11 cellular contexts compared by ENCODE assay signal in the genomic region with DNA sequence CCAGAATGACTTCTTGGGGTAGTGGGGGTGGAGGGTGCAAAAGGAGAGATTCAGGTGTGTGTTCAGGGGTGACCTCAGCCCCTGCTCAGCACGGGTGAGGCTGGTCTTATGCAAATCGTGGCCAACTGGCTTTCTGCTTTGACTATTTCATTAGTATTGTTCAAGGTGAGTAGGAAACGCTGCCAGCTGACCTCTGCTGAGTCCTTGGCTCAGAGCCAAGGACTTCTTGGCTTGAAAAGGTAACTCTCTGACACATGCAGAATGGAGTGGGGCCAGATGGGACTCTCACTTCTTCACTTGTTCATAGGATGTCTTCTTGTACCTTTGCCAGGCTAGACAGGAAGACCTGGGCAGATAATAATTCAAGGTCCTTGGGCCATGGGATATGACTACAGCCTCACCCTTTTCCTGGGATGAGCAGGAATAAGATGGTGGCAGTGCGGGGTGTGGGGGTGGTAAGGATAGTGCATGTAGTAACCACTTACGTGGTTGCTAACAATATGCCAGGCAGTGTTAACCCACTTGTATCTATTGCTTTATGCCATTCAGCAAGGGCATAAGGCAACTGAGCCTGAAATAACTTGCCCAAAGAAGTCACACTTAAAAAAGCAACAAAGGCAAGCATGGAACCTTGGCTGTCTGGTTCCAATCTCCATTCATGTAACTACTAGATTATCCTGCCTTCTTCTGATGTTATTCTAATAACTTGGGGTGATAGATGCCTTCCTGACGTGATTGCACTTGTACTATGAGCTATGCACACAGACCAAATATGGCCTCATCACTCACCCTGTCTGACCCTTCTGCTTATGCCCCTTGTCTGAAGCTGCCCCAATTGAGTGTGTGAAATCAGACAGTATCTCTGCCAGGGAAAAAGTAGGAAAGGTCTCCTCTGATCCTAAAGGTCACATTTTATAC.
A peak's percentile ranks its signal among the peaks of the same experiment; 100 is the strongest.
DNase-seq lines count a peak whose midpoint lies in the region; ATAC-seq and TF ChIP-seq lines count a peak whose summit lies in the region.
"Had no signal": no experiment of that assay in that cellular context is flagged by ENCODE, and none has a peak within 500 bp of the region (broad histone marks: within the 10 kb centered on the region; RNA-seq: fewer than 3 reads in every experiment).

No MANE protein-coding gene starts in this region.

- H3K4me3 ChIP-seq in PC-3 (ENCODE audit: low read length) = no peak overlapping the region
- H3K4me3 ChIP-seq in neural progenitor cell = no peak overlapping the region

- H3K27ac ChIP-seq in PC-3 (ENCODE audit: low read length) (no peak overlapping the region), neural progenitor cell (no peak overlapping the region)

- H4K20me1 ChIP-seq in PC-3 (ENCODE audit: low read length) (no peaks in the 10 kb centered on the region), neural progenitor cell (ENCODE audit: low read depth) (no peaks in the 10 kb centered on the region)

- H3K9me3 ChIP-seq in PC-3 (ENCODE audit: low read length) = no peaks in the 10 kb centered on the region
- H3K9me3 ChIP-seq in neural progenitor cell (ENCODE audit: low read depth) = no peaks in the 10 kb centered on the region

- H2AFZ ChIP-seq in PC-3 (ENCODE audit: low read length) (no peak overlapping the region), neural progenitor cell (replicated peaks) (no peak overlapping the region)

- no peaks in the 10 kb centered on the region for H3K27me3 ChIP-seq in PC-3 (ENCODE audit: low read length)
- H3K27me3 ChIP-seq in neural progenitor cell = no peaks in the 10 kb centered on the region

- no peak for TF ChIP-seq CTCF in PC-3 (conservative IDR thresholded peaks at IDR 0.05; ENCODE audit: low read depth, low read length)
- TF ChIP-seq CTCF in neural progenitor cell (IDR thresholded peaks at IDR 0.05) = no peak

- H3K9me3 Mint-ChIP-seq in neural progenitor cell = no peaks in the 10 kb centered on the region
- H3K9me3 Mint-ChIP-seq: activated naive CD8-positive, alpha-beta T cell treated with anti-CD3 and anti-CD28 coated beads, Interleukin-2, amount 50 U/mL, for 24 hours had no signal

- intact Hi-C loops in PC-3 (cut with micrococcal nuclease) = no loop called here

- no peak overlapping the region for H3K9ac ChIP-seq in PC-3 (ENCODE audit: low read length)
- H3K9ac ChIP-seq in neural progenitor cell = no peak overlapping the region

- H3K79me2 ChIP-seq in PC-3 (ENCODE audit: low read length) (no peaks in the 10 kb centered on the region), neural progenitor cell (ENCODE audit: low read depth) (no peaks in the 10 kb centered on the region)

- POLR2A ChIA-PET in PC-3 (lab: Charles Lee; ENCODE audit: unreplicated experiment) = no interaction called here

- no TSS peak for BruUV-seq in PC-3 (replicated peaks; lab: Mats Ljungman, UMichigan)

- no peaks in the 10 kb centered on the region for H3K4me1 Mint-ChIP-seq in neural progenitor cell

- H3K27me3 Mint-ChIP-seq in neural progenitor cell (ENCODE audit: insufficient read depth, low read depth) = peaks cover 5% of the 10 kb centered on the region
- H3K27me3 Mint-ChIP-seq: activated naive CD8-positive, alpha-beta T cell treated with anti-CD3 and anti-CD28 coated beads, Interleukin-2, amount 50 U/mL, for 24 hours; B cell had no signal

- H3K36me3 Mint-ChIP-seq in neural progenitor cell = no peaks in the 10 kb centered on the region

- no peaks in the 10 kb centered on the region for H3F3A ChIP-seq in PC-3 (ENCODE audit: low read length, unreplicated experiment)
- no peaks in the 10 kb centered on the region for H3F3A ChIP-seq in neural progenitor cell (ENCODE audit: low read depth)

- peaks cover 4% of the 10 kb centered on the region for H3K36me3 ChIP-seq in PC-3 (ENCODE audit: low read depth, low read length)
- no peaks in the 10 kb centered on the region for H3K36me3 ChIP-seq in neural progenitor cell

- H3K4me3 Mint-ChIP-seq in neural progenitor cell = no peak overlapping the region
- H3K4me3 Mint-ChIP-seq: activated naive CD8-positive, alpha-beta T cell treated with anti-CD3 and anti-CD28 coated beads, Interleukin-2, amount 50 U/mL, for 24 hours; B cell had no signal

- DNase-seq in COLO668 (lab: John Stamatoyannopoulos, UW; ENCODE audit: unreplicated experiment) (peak; percentile 57), NCI-H1092 (lab: John Stamatoyannopoulos, UW) (peak; percentile 4), PC-3 (peak; percentile 64), kidney tubule cell (ENCODE audit: low spot score) (peak; percentile 68), AG20443 (ENCODE audit: low spot score) (no peak), neural progenitor cell (ENCODE audit: low spot score) (no peak)
- DNase-seq: activated naive CD8-positive, alpha-beta T cell treated with anti-CD3 and anti-CD28 coated beads, Interleukin-2, amount 50 U/mL, for 24 hours; T-helper 2 cell had no signal

- H3K9me2 ChIP-seq in PC-3 (replicated peaks; ENCODE audit: low read length) = no peaks in the 10 kb centered on the region

- H3K4me1 ChIP-seq in PC-3 (ENCODE audit: insufficient read depth, low read length) (peaks cover 18% of the 10 kb centered on the region), neural progenitor cell (no peaks in the 10 kb centered on the region)

- ATAC-seq in PC-3 = no peak; the same call in 1 of the 2 replicates
- no peak for ATAC-seq in HG03521 (IDR thresholded peaks at IDR 0.05; ENCODE audit: unreplicated experiment)
- no peak for ATAC-seq in GM19455 (IDR thresholded peaks at IDR 0.05; ENCODE audit: unreplicated experiment)
- ATAC-seq: activated naive CD8-positive, alpha-beta T cell treated with anti-CD3 and anti-CD28 coated beads, Interleukin-2, amount 50 U/mL, for 24 hours had no signal

- CTCF ChIA-PET in PC-3 (lab: Charles Lee) = no interaction called here

- H3K4me2 ChIP-seq in PC-3 (ENCODE audit: low read length) = no peak overlapping the region
- no peak overlapping the region for H3K4me2 ChIP-seq in neural progenitor cell

- H3K27ac Mint-ChIP-seq in neural progenitor cell = no peak overlapping the region
- H3K27ac Mint-ChIP-seq: activated naive CD8-positive, alpha-beta T cell treated with anti-CD3 and anti-CD28 coated beads, Interleukin-2, amount 50 U/mL, for 24 hours; B cell had no signal

Comparison
In these comparisons a context has a peak if more than half of its experiments do, and no peak if none do; other contexts are left out.
1. DNase-seq: peak in COLO668 (single experiment), NCI-H1092 (single experiment), PC-3 (single experiment) and kidney tubule cell (single experiment); none in AG20443 (single experiment) and neural progenitor cell (single experiment).